Comparison of ENCODE assay signal across 2 cellular contexts in the genomic region with DNA sequence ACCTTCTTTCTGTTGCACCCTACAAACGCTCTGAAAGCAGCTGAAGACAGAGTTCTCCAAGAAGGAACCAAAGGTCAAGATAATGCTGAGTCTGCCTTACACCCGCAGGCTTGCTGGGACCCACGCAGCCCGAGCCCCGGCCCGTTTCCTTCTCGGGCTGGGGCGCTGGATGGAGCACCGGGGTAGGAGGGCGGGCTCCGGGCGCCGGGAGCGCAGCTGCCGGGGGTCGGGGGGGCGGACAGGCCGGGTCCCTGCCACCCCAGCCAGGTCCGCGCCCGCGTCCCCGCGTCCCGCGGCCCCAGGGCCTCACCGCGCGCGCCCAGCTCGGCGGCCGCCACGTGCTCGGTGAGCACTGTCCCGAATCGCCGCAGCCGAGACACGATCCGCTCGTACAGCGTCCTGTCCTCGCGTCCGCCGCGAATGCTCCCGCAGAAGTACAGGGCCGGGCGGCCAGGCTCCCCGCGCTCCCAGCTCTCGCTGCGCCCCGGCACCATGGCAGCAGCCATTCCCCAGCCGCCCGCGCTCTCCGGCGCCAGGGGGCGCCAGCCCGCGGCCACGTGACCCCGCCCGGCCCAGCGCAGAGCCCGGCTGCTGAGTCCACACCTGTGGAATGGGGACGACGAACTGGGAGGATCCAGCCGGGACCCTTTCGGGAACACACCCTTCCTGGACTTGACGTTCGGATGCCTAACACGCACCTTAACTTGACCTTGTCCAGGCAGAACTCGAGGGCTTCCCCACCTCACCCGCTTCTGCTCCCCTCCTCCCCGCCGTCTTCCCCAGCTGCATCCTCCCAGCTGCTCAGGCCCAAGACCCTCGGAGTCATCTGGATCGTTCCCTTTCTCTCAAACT.
TF ChIP-seq lines count a peak whose summit lies in the region.

A gene with protein sequence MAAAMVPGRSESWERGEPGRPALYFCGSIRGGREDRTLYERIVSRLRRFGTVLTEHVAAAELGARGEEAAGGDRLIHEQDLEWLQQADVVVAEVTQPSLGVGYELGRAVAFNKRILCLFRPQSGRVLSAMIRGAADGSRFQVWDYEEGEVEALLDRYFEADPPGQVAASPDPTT (minus strand): TSS at position 531 of the 852 bp plus-strand sequence. CDS start 25 bp downstream, at position 506.

TF ChIP-seq in IMR-90, 13 proteins besides CTCF, POLR2A, EP300 and RAD21 (continued from another document):
- TF ChIP-seq, protein P1, sequence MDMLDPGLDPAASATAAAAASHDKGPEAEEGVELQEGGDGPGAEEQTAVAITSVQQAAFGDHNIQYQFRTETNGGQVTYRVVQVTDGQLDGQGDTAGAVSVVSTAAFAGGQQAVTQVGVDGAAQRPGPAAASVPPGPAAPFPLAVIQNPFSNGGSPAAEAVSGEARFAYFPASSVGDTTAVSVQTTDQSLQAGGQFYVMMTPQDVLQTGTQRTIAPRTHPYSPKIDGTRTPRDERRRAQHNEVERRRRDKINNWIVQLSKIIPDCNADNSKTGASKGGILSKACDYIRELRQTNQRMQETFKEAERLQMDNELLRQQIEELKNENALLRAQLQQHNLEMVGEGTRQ (IDR thresholded peaks at IDR 0.05; ENCODE audit: low read depth, low read length): peak; percentile 97
- TF ChIP-seq SMC3 (IDR thresholded peaks at IDR 0.05; ENCODE audit: low read depth, low read length) (peak; percentile 57), NFE2L2 (IDR thresholded peaks at IDR 0.05; ENCODE audit: low read depth, low read length) (no peak), RFX5 (IDR thresholded peaks at IDR 0.05; ENCODE audit: low read depth, low read length) (no peak), CHD1 (IDR thresholded peaks at IDR 0.05; ENCODE audit: low read depth, low read length) (no peak), BHLHE40 (IDR thresholded peaks at IDR 0.05; ENCODE audit: low read depth, low read length) (peak; percentile 73), MAZ (IDR thresholded peaks at IDR 0.05; ENCODE audit: borderline replicate concordance, low read depth, low read length) (peak; percentile 30; the same call in 1 of the 2 replicates), MAFK (IDR thresholded peaks at IDR 0.05; ENCODE audit: low read depth, low read length) (0 out of 2 replicates have a peak, but pooled peaks have one; percentile 26)
- TF ChIP-seq, protein P2, sequence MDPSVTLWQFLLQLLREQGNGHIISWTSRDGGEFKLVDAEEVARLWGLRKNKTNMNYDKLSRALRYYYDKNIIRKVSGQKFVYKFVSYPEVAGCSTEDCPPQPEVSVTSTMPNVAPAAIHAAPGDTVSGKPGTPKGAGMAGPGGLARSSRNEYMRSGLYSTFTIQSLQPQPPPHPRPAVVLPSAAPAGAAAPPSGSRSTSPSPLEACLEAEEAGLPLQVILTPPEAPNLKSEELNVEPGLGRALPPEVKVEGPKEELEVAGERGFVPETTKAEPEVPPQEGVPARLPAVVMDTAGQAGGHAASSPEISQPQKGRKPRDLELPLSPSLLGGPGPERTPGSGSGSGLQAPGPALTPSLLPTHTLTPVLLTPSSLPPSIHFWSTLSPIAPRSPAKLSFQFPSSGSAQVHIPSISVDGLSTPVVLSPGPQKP (IDR thresholded peaks at IDR 0.05; ENCODE audit: borderline replicate concordance, low read depth, low read length): no peak

TF ChIP-seq in SK-N-SH treated with all-trans-retinoic acid at 6 μM for 48 hours, 23 proteins besides CTCF, POLR2A, EP300 and RAD21 (continued from another document):
- TF ChIP-seq, protein P3, sequence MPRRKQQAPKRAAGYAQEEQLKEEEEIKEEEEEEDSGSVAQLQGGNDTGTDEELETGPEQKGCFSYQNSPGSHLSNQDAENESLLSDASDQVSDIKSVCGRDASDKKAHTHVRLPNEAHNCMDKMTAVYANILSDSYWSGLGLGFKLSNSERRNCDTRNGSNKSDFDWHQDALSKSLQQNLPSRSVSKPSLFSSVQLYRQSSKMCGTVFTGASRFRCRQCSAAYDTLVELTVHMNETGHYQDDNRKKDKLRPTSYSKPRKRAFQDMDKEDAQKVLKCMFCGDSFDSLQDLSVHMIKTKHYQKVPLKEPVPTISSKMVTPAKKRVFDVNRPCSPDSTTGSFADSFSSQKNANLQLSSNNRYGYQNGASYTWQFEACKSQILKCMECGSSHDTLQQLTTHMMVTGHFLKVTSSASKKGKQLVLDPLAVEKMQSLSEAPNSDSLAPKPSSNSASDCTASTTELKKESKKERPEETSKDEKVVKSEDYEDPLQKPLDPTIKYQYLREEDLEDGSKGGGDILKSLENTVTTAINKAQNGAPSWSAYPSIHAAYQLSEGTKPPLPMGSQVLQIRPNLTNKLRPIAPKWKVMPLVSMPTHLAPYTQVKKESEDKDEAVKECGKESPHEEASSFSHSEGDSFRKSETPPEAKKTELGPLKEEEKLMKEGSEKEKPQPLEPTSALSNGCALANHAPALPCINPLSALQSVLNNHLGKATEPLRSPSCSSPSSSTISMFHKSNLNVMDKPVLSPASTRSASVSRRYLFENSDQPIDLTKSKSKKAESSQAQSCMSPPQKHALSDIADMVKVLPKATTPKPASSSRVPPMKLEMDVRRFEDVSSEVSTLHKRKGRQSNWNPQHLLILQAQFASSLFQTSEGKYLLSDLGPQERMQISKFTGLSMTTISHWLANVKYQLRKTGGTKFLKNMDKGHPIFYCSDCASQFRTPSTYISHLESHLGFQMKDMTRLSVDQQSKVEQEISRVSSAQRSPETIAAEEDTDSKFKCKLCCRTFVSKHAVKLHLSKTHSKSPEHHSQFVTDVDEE (CRISPR knock-in tag; IDR thresholded peaks at IDR 0.05): peak; percentile 16; the same call in 1 of the 2 replicates
